Comparison of ENCODE assay signal across 13 cellular contexts in the genomic region with DNA sequence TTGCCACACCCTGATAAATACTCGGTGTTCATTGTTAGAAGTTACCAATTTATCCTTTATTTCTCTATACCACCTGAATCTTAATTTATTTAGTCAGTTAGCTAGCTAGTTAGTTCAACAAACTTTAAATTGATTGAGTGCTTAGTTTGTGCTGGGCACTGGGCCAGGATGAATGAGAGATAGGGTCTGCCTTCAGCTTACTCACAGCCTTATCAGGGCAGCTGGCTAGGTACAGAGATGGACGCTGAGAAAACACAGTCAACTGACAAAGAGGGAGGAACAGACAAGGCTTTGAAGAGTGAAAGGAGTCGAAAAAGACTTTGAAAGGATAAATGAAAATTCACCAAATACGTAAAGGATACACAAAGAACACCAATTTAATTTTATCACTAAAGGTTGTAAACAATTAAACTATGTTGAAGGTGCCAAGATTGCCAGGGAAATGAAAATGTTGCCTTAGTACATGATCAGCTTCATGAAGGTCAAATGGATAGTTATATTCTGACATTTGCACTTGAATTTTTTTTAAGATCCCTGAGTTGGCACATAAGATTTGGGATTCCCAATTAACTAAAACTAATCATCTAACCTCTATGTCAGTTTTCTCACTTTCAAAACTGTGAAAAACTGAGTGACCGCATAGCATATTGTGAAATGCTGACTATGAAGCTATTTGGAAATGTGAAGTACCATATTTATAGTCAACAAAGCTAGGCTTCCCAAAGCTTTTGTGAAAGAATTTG. TPM values are rescaled to one million over a fixed set of nuclear protein-coding genes. Genes with fewer than 3 reads are reported as not detected.
DNase-seq lines count a peak whose midpoint lies in the region; ATAC-seq, FAIRE-seq and TF ChIP-seq lines count a peak whose summit lies in the region.
"Had no signal": no experiment of that assay in that cellular context is flagged by ENCODE, and none has a peak within 500 bp of the region (broad histone marks: within the 10 kb centered on the region; RNA-seq: fewer than 3 reads in every experiment).

No MANE protein-coding gene starts in this region.

- no peak overlapping the region for H3K4me3 Mint-ChIP-seq in activated T-cell treated with anti-CD3 and anti-CD28 coated beads, Interleukin-2, amount 50 U/mL, for 4 hours

- H2BK15ac ChIP-seq in neuronal stem cell (ENCODE audit: low read length): no peak overlapping the region

- H2BK120ac ChIP-seq in neuronal stem cell (ENCODE audit: low read depth, low read length): no peak overlapping the region

- H3K18ac ChIP-seq in neuronal stem cell (ENCODE audit: low read length): no peak overlapping the region

- TF ChIP-seq CTCF in AG04449 (IDR thresholded peaks at IDR 0.05; ENCODE audit: insufficient read depth, low read length, missing control alignments) (no peak), esophagus squamous epithelium (IDR thresholded peaks at IDR 0.05) (no peak)

- H3K36me3 Mint-ChIP-seq in activated T-cell treated with anti-CD3 and anti-CD28 coated beads, Interleukin-2, amount 50 U/mL, for 4 hours (ENCODE audit: insufficient read depth): no peaks in the 10 kb centered on the region
- H3K36me3 Mint-ChIP-seq: activated naive CD4-positive, alpha-beta T cell treated with anti-CD3 and anti-CD28 coated beads, Interleukin-2, amount 50 U/mL, for 24 hours had no signal

- peaks cover 2% of the 10 kb centered on the region for H3K79me1 ChIP-seq in neuronal stem cell (ENCODE audit: low read depth, low read length)

- no peak overlapping the region for H3K4ac ChIP-seq in neuronal stem cell (ENCODE audit: low read length)

- H3K9ac ChIP-seq in neuronal stem cell (ENCODE audit: low read depth, low read length, poor library complexity): peak overlapping the region; percentile 37

- H3K4me3 ChIP-seq in AG04449 (ENCODE audit: low read depth, low read length) (peak overlapping the region; percentile 67), esophagus squamous epithelium (peak overlapping the region; percentile 76 to 94 (median 88)), neuronal stem cell (ENCODE audit: low read length in 2 of 2) (no peak overlapping the region)

- intact Hi-C loops in esophagus squamous epithelium (cut with DNase I): no loop called here

- FAIRE-seq in RCC 7860 (lab: Jason Lieb, UNC): no peak

- H2AFZ ChIP-seq in neuronal stem cell (ENCODE audit: low read length): no peak overlapping the region

- no peak overlapping the region for H3K4me2 ChIP-seq in neuronal stem cell (ENCODE audit: insufficient read depth, low read length, poor library complexity, severe bottlenecking)

- no peak overlapping the region for H2BK5ac ChIP-seq in neuronal stem cell (ENCODE audit: low read length)

- no peak overlapping the region for H3K23ac ChIP-seq in neuronal stem cell (ENCODE audit: low read depth, low read length, poor library complexity)

- no peak overlapping the region for H4K91ac ChIP-seq in neuronal stem cell (ENCODE audit: low read depth, low read length, poor library complexity)

- no peak overlapping the region for H2BK12ac ChIP-seq in neuronal stem cell (ENCODE audit: low read length)

- H3K27me3 ChIP-seq in esophagus squamous epithelium (no peaks in the 10 kb centered on the region), neuronal stem cell (ENCODE audit: control insufficient read depth in 3 of 3, insufficient read depth in 3 of 3, low read depth in 1 of 3, low read length in 3 of 3) (peaks cover 0 to 22% (median 21%) of the 10 kb centered on the region in 3 experiments)

- H2AK5ac ChIP-seq in neuronal stem cell (ENCODE audit: low read depth, low read length): no peak overlapping the region

- H3K27ac ChIP-seq in esophagus squamous epithelium (peak overlapping the region; percentile 97 to 98 (median 98)), neuronal stem cell (replicated peaks; ENCODE audit: low read length) (no peak overlapping the region)

- H3K14ac ChIP-seq in neuronal stem cell (ENCODE audit: low read length): no peak overlapping the region

- POLR2A ChIA-PET in AG04449 (lab: Yijun Ruan, JAX): interaction anchor here (0.6 to 1.2 kb wide), 4 partner anchors 10 to 25 kb away, joined by 3 to 4 read pairs (median 4); no protein-coding TSS in a partner anchor

- H3K9me3 Mint-ChIP-seq in activated T-cell treated with anti-CD3 and anti-CD28 coated beads, Interleukin-2, amount 50 U/mL, for 4 hours: no peaks in the 10 kb centered on the region
- H3K9me3 Mint-ChIP-seq: activated naive CD4-positive, alpha-beta T cell treated with anti-CD3 and anti-CD28 coated beads, Interleukin-2, amount 50 U/mL, for 24 hours had no signal

- TF ChIP-seq POLR2A in esophagus squamous epithelium (IDR thresholded peaks at IDR 0.05): no peak

- no peak for DNase-seq in AG04449 (ENCODE audit: low read depth, low spot score)
- DNase-seq in RCC 7860 (ENCODE audit: low spot score): peak; percentile 78
- no peak for DNase-seq in esophagus squamous epithelium (lab: John Stamatoyannopoulos, UW)
- DNase-seq in neuronal stem cell (ENCODE audit: low spot score): no peak
- DNase-seq in activated T-cell treated with anti-CD3 and anti-CD28 coated beads, Interleukin-2, amount 50 U/mL, for 4 hours: no peak
- DNase-seq in activated naive CD4-positive, alpha-beta T cell (lab: John Stamatoyannopoulos, UW): no peak
- no peak for DNase-seq in GM03348 (ENCODE audit: low spot score)
- DNase-seq: C1 segment of cervical spinal cord, hippocampal formation, NCI-H2081, T1000 had no signal

- H4K8ac ChIP-seq in neuronal stem cell (ENCODE audit: low read depth, low read length): no peak overlapping the region

- H3K4me1 ChIP-seq in esophagus squamous epithelium (peaks cover 9 to 60% (median 10%) of the 10 kb centered on the region in 3 donors), neuronal stem cell (ENCODE audit: control insufficient read depth in 2 of 2, insufficient read depth in 1 of 2, low read depth in 1 of 2, low read length in 2 of 2) (peaks cover 2 to 9% of the 10 kb centered on the region in 2 donors)

- H3K9me3 ChIP-seq in esophagus squamous epithelium (no peaks in the 10 kb centered on the region), neuronal stem cell (replicated peaks in 1 of 2; ENCODE audit: control insufficient read depth in 2 of 2, insufficient read depth in 1 of 2, low read depth in 1 of 2, low read length in 2 of 2) (no peaks in the 10 kb centered on the region)

- WGBS in esophagus squamous epithelium, 2 donors: 35 to 43% methylated on average over 5 of the region's 5 CpGs
- WGBS in neuronal stem cell (ENCODE audit: extremely low coverage in 2 of 2, insufficient read length in 2 of 2, insufficient replicate concordance in 1 of 2), 2 donors: no CpG with 5 or more reads among the region's 5 CpGs

- no peak for ATAC-seq in activated T-cell treated with anti-CD3 and anti-CD28 coated beads, Interleukin-2, amount 50 U/mL, for 4 hours
- ATAC-seq in activated CD4-positive, CD25-positive, alpha-beta regulatory T cell treated with anti-CD3 and anti-CD28 coated beads, Interleukin-2, amount 50 U/mL, for 24 hours: no peak

- H3K36me3 ChIP-seq in esophagus squamous epithelium (peaks cover 0 to 14% (median 0%) of the 10 kb centered on the region in 3 donors), neuronal stem cell (replicated peaks in 1 of 2; ENCODE audit: control insufficient read depth in 2 of 2, insufficient read depth in 2 of 2, low read length in 2 of 2) (no peaks in the 10 kb centered on the region)

- CTCF ChIA-PET in AG04449 (lab: Yijun Ruan, JAX): interaction anchor here (0.9 to 2.4 kb wide), 3 partner anchors 25 to 260 kb away, joined by 3 to 17 read pairs (median 16); no protein-coding TSS in a partner anchor

- H3K4me1 Mint-ChIP-seq in activated T-cell treated with anti-CD3 and anti-CD28 coated beads, Interleukin-2, amount 50 U/mL, for 4 hours (ENCODE audit: low read depth): peaks cover 11% of the 10 kb centered on the region

- H3K27me3 Mint-ChIP-seq in activated T-cell treated with anti-CD3 and anti-CD28 coated beads, Interleukin-2, amount 50 U/mL, for 4 hours (ENCODE audit: low read depth): peaks cover 41% of the 10 kb centered on the region

RNA-seq across cellular contexts. Expression of a gene that starts 2.1 kb away (rescaled TPM):
- total RNA-seq in esophagus squamous epithelium: 10 to 100 TPM; 31.8 to 85.3 (median 73.4) TPM
- polyA plus RNA-seq in neuronal stem cell (2013, experiment 1 of 2): 1.2 TPM
- 1.3 TPM for polyA plus RNA-seq in neuronal stem cell (2013, experiment 2 of 2)
- total RNA-seq in activated T-cell treated with anti-CD3 and anti-CD28 coated beads, Interleukin-2, amount 50 U/mL, for 4 hours: under 1 TPM in 2 of 3 donors, not detected in 1; 0.16 to 0.24 TPM

RNA-seq across cellular contexts. Expression of a gene that starts 23.2 kb away (rescaled TPM):
- 100 to 1,000 TPM in 2 of 4 donors, 10 to 100 TPM in 2; 21.7 to 171 (median 86.8) TPM for total RNA-seq in esophagus squamous epithelium
- 1.3 TPM for polyA plus RNA-seq in neuronal stem cell (2013, experiment 1 of 2)
- polyA plus RNA-seq in neuronal stem cell (2013, experiment 2 of 2): 1.4 TPM
- 1 to 10 TPM in 2 of 3 donors, under 1 TPM in 1; 0.48 to 1.2 (median 1.1) TPM for total RNA-seq in activated T-cell treated with anti-CD3 and anti-CD28 coated beads, Interleukin-2, amount 50 U/mL, for 4 hours

Comparison
In these comparisons a context has a peak if more than half of its experiments do, and no peak if none do; other contexts are left out.
1. H3K4me3 ChIP-seq: peak in AG04449 (single experiment) and esophagus squamous epithelium (4 of 4); none in neuronal stem cell (0 of 2).
2. RNA of a gene that starts 2.1 kb away (total RNA-seq): 31.8 to 85.3 TPM in esophagus squamous epithelium; 0.16 to 0.24 TPM in activated T-cell treated with anti-CD3 and anti-CD28 coated beads, Interleukin-2, amount 50 U/mL, for 4 hours; every median in the first group is over 10 times any median in the second.
3. RNA of a gene that starts 23.2 kb away (total RNA-seq): 21.7 to 171 TPM in esophagus squamous epithelium; 0.48 to 1.2 TPM in activated T-cell treated with anti-CD3 and anti-CD28 coated beads, Interleukin-2, amount 50 U/mL, for 4 hours; every median in the first group is over 10 times any median in the second.